19 cellular contexts compared by ENCODE assay signal in the genomic region with DNA sequence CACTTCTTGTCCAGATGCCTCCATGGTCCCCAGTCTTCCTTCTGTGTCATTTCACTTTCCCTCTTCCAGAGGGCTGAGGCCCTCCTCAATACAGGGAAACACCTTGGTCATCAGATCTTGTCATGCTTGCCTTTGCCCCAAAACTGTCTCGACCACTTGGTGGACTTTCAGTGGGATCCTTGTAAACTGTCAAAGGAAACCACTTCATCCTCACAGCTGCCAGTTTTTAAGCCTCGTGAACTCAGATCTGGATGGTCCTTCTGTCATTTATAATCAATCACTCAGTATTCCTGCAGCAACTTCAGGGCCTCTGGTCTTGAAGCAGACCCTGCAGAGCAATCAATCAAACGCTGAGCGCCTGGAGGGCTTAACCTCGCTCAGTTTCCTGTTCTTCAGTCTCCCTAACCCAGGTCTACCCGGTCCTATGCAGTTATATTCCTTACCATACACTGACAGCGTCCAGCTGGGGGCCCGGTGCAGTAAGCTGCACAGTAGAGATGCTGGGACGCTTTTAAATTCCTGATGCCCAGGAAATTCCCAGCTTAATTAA.
DNase-seq lines count a peak whose midpoint lies in the region; ATAC-seq and TF ChIP-seq lines count a peak whose summit lies in the region.
"Had no signal": no experiment of that assay in that cellular context is flagged by ENCODE, and none has a peak within 500 bp of the region (broad histone marks: within the 10 kb centered on the region; RNA-seq: fewer than 3 reads in every experiment).

No MANE protein-coding gene starts in this region.

- POLR2A ChIA-PET in CD8-positive, alpha-beta T cell (lab: Charles Lee) = no interaction called here

- H3K4me3 ChIP-seq in right cardiac atrium (ENCODE audit: low read length) (no peak overlapping the region), right atrium auricular region (no peak overlapping the region)
- H3K4me3 ChIP-seq in CD8-positive, alpha-beta T cell (ENCODE audit: low read depth, low read length) = no peak overlapping the region
- H3K4me3 ChIP-seq: GM12878, left lung had no signal

- intact Hi-C loops in right cardiac atrium (cut with DNase I) = loop anchor here in 2 of 4 donors (5.0 to 10.0 kb wide), 2 partner anchors 272 to 515 kb away; no protein-coding TSS in a partner anchor
- intact Hi-C loops in CD8-positive, alpha-beta T cell (cut with DNase I, micrococcal nuclease) = no loop called here

- H3K4me1 Mint-ChIP-seq in endothelial cell (ENCODE audit: unreplicated experiment) (peaks cover 62% of the 10 kb centered on the region), progenitor cell of endocrine pancreas (ENCODE audit: low read depth) (peaks cover 5% of the 10 kb centered on the region), type B pancreatic cell (ENCODE audit: unreplicated experiment) (peaks cover 41% of the 10 kb centered on the region)
- no peaks in the 10 kb centered on the region for H3K4me1 Mint-ChIP-seq in CD8-positive, alpha-beta T cell (ENCODE audit: low read depth)
- H3K4me1 Mint-ChIP-seq: CD4-positive, CD25-positive, alpha-beta regulatory T cell had no signal

- peaks cover 66% of the 10 kb centered on the region for H3K36me3 ChIP-seq in right atrium auricular region
- H3K36me3 ChIP-seq in CD8-positive, alpha-beta T cell (ENCODE audit: insufficient read depth, low read length) = peaks cover 4% of the 10 kb centered on the region

- no peak for TF ChIP-seq CTCF in right atrium auricular region (IDR thresholded peaks at IDR 0.05)
- no peak for TF ChIP-seq CTCF in endothelial cell (IDR thresholded peaks at IDR 0.05; ENCODE audit: unreplicated experiment)
- no peak for TF ChIP-seq CTCF in progenitor cell of endocrine pancreas (IDR thresholded peaks at IDR 0.05; ENCODE audit: unreplicated experiment)
- TF ChIP-seq CTCF in type B pancreatic cell (conservative IDR thresholded peaks at IDR 0.05) = no peak
- no peak for TF ChIP-seq CTCF in CD8-positive, alpha-beta T cell (IDR thresholded peaks at IDR 0.05)

- peak overlapping the region; percentile 81 for H3K4me3 Mint-ChIP-seq in endothelial cell (ENCODE audit: unreplicated experiment)
- H3K4me3 Mint-ChIP-seq in progenitor cell of endocrine pancreas (ENCODE audit: low read depth) = no peak overlapping the region
- no peak overlapping the region for H3K4me3 Mint-ChIP-seq in type B pancreatic cell
- H3K4me3 Mint-ChIP-seq in CD8-positive, alpha-beta T cell = no peak overlapping the region
- H3K4me3 Mint-ChIP-seq: activated CD4-positive, alpha-beta memory T cell treated with anti-CD3 and anti-CD28 coated beads for 36 hours; activated naive CD4-positive, alpha-beta T cell treated with anti-CD3 and anti-CD28 coated beads for 36 hours; CD4-positive, CD25-positive, alpha-beta regulatory T cell had no signal

- peaks cover 8% of the 10 kb centered on the region for H3K4me1 ChIP-seq in right cardiac atrium (ENCODE audit: control insufficient read depth, insufficient read depth, low read length)
- H3K4me1 ChIP-seq in right atrium auricular region = peaks cover 0 to 29% of the 10 kb centered on the region in 2 donors
- no peaks in the 10 kb centered on the region for H3K4me1 ChIP-seq in CD8-positive, alpha-beta T cell (ENCODE audit: insufficient read depth, low read length)

- H3K27ac Mint-ChIP-seq in endothelial cell (ENCODE audit: unreplicated experiment) = peak overlapping the region; percentile 99
- peak overlapping the region; percentile 55 for H3K27ac Mint-ChIP-seq in progenitor cell of endocrine pancreas
- peak overlapping the region; percentile 43 for H3K27ac Mint-ChIP-seq in type B pancreatic cell
- H3K27ac Mint-ChIP-seq in CD8-positive, alpha-beta T cell = no peak overlapping the region
- H3K27ac Mint-ChIP-seq: activated CD4-positive, alpha-beta memory T cell treated with anti-CD3 and anti-CD28 coated beads for 36 hours; activated naive CD4-positive, alpha-beta T cell treated with anti-CD3 and anti-CD28 coated beads for 36 hours had no signal

- H3K27me3 ChIP-seq in right cardiac atrium (ENCODE audit: control insufficient read depth, insufficient read depth) (no peaks in the 10 kb centered on the region), right atrium auricular region (no peaks in the 10 kb centered on the region)
- H3K27me3 ChIP-seq in CD8-positive, alpha-beta T cell (ENCODE audit: insufficient read depth, low read length) = no peaks in the 10 kb centered on the region
- H3K27me3 ChIP-seq: left lung had no signal

- no peak for DNase-seq in right cardiac atrium
- DNase-seq in right atrium auricular region (ENCODE audit: low spot score) = no peak
- DNase-seq in endothelial cell (ENCODE audit: low spot score) = no peak
- no peak for DNase-seq in progenitor cell of endocrine pancreas (ENCODE audit: low spot score, unreplicated experiment)
- DNase-seq in type B pancreatic cell (ENCODE audit: extremely low spot score, unreplicated experiment) = no peak
- DNase-seq in activated T-cell treated with anti-CD3 and anti-CD28 coated beads, Interleukin-2, amount 50 U/mL, for 48 hours = no peak
- DNase-seq in CD8-positive, alpha-beta T cell = no peak
- DNase-seq: activated CD4-positive, alpha-beta memory T cell treated with anti-CD3 and anti-CD28 coated beads for 36 hours; activated naive CD4-positive, alpha-beta T cell treated with anti-CD3 and anti-CD28 coated beads for 36 hours; CD4-positive, CD25-positive, alpha-beta regulatory T cell; cortex of kidney; KG1; left lung; NCI-H2081; NCI-H510A treated with DMSO at 0.1 percent for 48 hours; stimulated activated CD4-positive, alpha-beta T cell treated with anti-CD3 and anti-CD28 coated beads, Interleukin-2, amount 100 ng/mL, for 48 hours had no signal

- H3K9me3 Mint-ChIP-seq in endothelial cell (ENCODE audit: unreplicated experiment) (no peaks in the 10 kb centered on the region), progenitor cell of endocrine pancreas (ENCODE audit: low read depth) (no peaks in the 10 kb centered on the region), type B pancreatic cell (no peaks in the 10 kb centered on the region)
- H3K9me3 Mint-ChIP-seq in CD8-positive, alpha-beta T cell = no peaks in the 10 kb centered on the region
- H3K9me3 Mint-ChIP-seq: activated CD4-positive, alpha-beta memory T cell treated with anti-CD3 and anti-CD28 coated beads for 36 hours; activated naive CD4-positive, alpha-beta T cell treated with anti-CD3 and anti-CD28 coated beads for 36 hours; CD4-positive, CD25-positive, alpha-beta regulatory T cell had no signal

- H3K27ac ChIP-seq in right cardiac atrium (ENCODE audit: low read length) (peak overlapping the region; percentile 78), right atrium auricular region (peak overlapping the region in 1 of 2 donors; percentile 36)
- H3K27ac ChIP-seq in CD8-positive, alpha-beta T cell (ENCODE audit: low read depth, low read length) = no peak overlapping the region
- H3K27ac ChIP-seq: epithelial cell of prostate had no signal

- H3K9me3 ChIP-seq in right cardiac atrium (ENCODE audit: control insufficient read depth, low read length) = peaks cover 2% of the 10 kb centered on the region
- no peaks in the 10 kb centered on the region for H3K9me3 ChIP-seq in right atrium auricular region
- no peaks in the 10 kb centered on the region for H3K9me3 ChIP-seq in CD8-positive, alpha-beta T cell (ENCODE audit: low read length)
- H3K9me3 ChIP-seq: left lung had no signal

- 59% methylated on average over 9 of the region's 9 CpGs for WGBS in right cardiac atrium

- H3K36me3 Mint-ChIP-seq in endothelial cell (ENCODE audit: low read depth, unreplicated experiment) (peaks cover 66% of the 10 kb centered on the region), progenitor cell of endocrine pancreas (ENCODE audit: insufficient read depth) (peaks cover 18% of the 10 kb centered on the region), type B pancreatic cell (peaks cover 23% of the 10 kb centered on the region)
- H3K36me3 Mint-ChIP-seq in CD8-positive, alpha-beta T cell = peaks cover 46% of the 10 kb centered on the region

- no peak for ATAC-seq in right cardiac atrium
- no peak for ATAC-seq in HG03565 (IDR thresholded peaks at IDR 0.05; ENCODE audit: unreplicated experiment)
- no peak for ATAC-seq in CD8-positive, alpha-beta T cell
- ATAC-seq: GM12878, left lung had no signal

- CTCF ChIA-PET in CD8-positive, alpha-beta T cell (lab: Charles Lee) = interaction anchor here (1.3 to 1.5 kb wide), 2 partner anchors 9 to 275 kb away, joined by 3 read pairs; no protein-coding TSS in a partner anchor

- H3K27me3 Mint-ChIP-seq in endothelial cell (ENCODE audit: unreplicated experiment) (peaks cover 32% of the 10 kb centered on the region), progenitor cell of endocrine pancreas (no peaks in the 10 kb centered on the region), type B pancreatic cell (no peaks in the 10 kb centered on the region)
- no peaks in the 10 kb centered on the region for H3K27me3 Mint-ChIP-seq in CD8-positive, alpha-beta T cell (ENCODE audit: low read depth)
- H3K27me3 Mint-ChIP-seq: activated CD4-positive, alpha-beta memory T cell treated with anti-CD3 and anti-CD28 coated beads for 36 hours; CD4-positive, CD25-positive, alpha-beta regulatory T cell had no signal
